Comparison of ENCODE assay signal across 23 cellular contexts in genomic region chr11:134289789-134290188, GRCh38. TPM values are rescaled to one million over a fixed set of nuclear protein-coding genes. Genes with fewer than 3 reads are reported as not detected.
"Had no signal": no experiment of that assay in that cellular context is flagged by ENCODE, and none has a peak within 500 bp of the region (broad histone marks: within the 10 kb centered on the region; RNA-seq: fewer than 3 reads in every experiment).

No MANE protein-coding gene starts in this region.

- H3K27me3 ChIP-seq: body of pancreas, colonic mucosa, esophagus squamous epithelium, ovary, thyroid gland had no signal

- ATAC-seq: body of pancreas; stimulated activated memory B cell treated with anti-CD40 and anti-IgM and Interleukin-4, amounts not matched to agents 10 μg/mL and 1 μg/mL and 100 μg/mL, for 72 hours had no signal

- H3K36me3 ChIP-seq: colonic mucosa, esophagus squamous epithelium, ovary, thyroid gland had no signal

- FAIRE-seq: endothelial cell of umbilical vein, TTC549, urothelium cell line had no signal

- DNase-seq: activated B cell treated with CpG ODN at 0.5 μM for 24 hours; activated CD4-positive, alpha-beta T cell treated with anti-CD3 and anti-CD28 coated beads, Interleukin-2, amount 50 U/mL, for 1 hour; activated gamma-delta T cell treated with Interleukin-2 at 50 U/mL for 16 hours; activated T-cell treated with anti-CD3 and anti-CD28 coated beads, Interleukin-2, amount 50 U/mL, for 48 hours; amniotic stem cell; body of pancreas; central memory CD4-positive, alpha-beta T cell; colonic mucosa; effector CD4-positive, alpha-beta T cell; esophagus squamous epithelium; midbrain; ovary; stimulated activated CD4-positive, alpha-beta T cell treated with anti-CD3 and anti-CD28 coated beads, Interleukin-2, amount 100 ng/mL, for 48 hours; SW 1271; thyroid gland had no signal

- H3K27ac ChIP-seq: body of pancreas, colonic mucosa, esophagus squamous epithelium, ovary, thyroid gland had no signal

- H3K9me3 ChIP-seq: body of pancreas, colonic mucosa, esophagus squamous epithelium, ovary, thyroid gland had no signal

- H3K4me1 ChIP-seq: body of pancreas, colonic mucosa, esophagus squamous epithelium, thyroid gland had no signal

- H3K4me3 ChIP-seq: body of pancreas, colonic mucosa, esophagus squamous epithelium, lung, ovary, thyroid gland had no signal

RNA-seq across cellular contexts. Expression of gene GLB1L3, which starts 13.6 kb away (rescaled TPM):
- total RNA-seq: activated B cell treated with CpG ODN at 0.5 μM for 24 hours, endothelial cell of umbilical vein, fibroblast of villous mesenchyme, myocyte, pulmonary artery endothelial cell had no signal
- polyA plus RNA-seq: endothelial cell of umbilical vein had no signal

RNA-seq across cellular contexts. Expression of gene GLB1L2, which starts 42.0 kb away (rescaled TPM):
- total RNA-seq: fibroblast of villous mesenchyme, myocyte had no signal
